ENCODE assay signal across 1 cellular context in genomic region chr12:3097836-3098235, GRCh38.
A peak's percentile ranks its signal among the peaks of the same experiment; 100 is the strongest.
TF ChIP-seq lines count a peak whose summit lies in the region.

No MANE protein-coding gene starts in this region.

TF ChIP-seq in HepG2, 621 proteins besides CTCF, POLR2A, EP300 and RAD21 (continued from another document and continues in another):
- TF ChIP-seq ZNF672 (CRISPR knock-in tag; IDR thresholded peaks at IDR 0.05): no peak
- no peak for TF ChIP-seq JDP2 (CRISPR knock-in tag; IDR thresholded peaks at IDR 0.05; ENCODE audit: borderline replicate concordance)
- no peak for TF ChIP-seq MAZ (IDR thresholded peaks at IDR 0.05; ENCODE audit: borderline replicate concordance, low read depth, low read length)
- peak; percentile 68; the same call in 1 of the 2 replicates for TF ChIP-seq MAZ (CRISPR knock-in tag; IDR thresholded peaks at IDR 0.05; ENCODE audit: low read depth)
- peak; percentile 85; the same call in 1 of the 2 replicates for TF ChIP-seq ZNF556 (CRISPR knock-in tag; IDR thresholded peaks at IDR 0.05; ENCODE audit: borderline replicate concordance)
- TF ChIP-seq FLYWCH1 (CRISPR knock-in tag; IDR thresholded peaks at IDR 0.05): no peak
- TF ChIP-seq ZNF382 (CRISPR knock-in tag; IDR thresholded peaks at IDR 0.05; ENCODE audit: borderline replicate concordance): no peak
- peak; percentile 85; the same call in 1 of the 2 replicates for TF ChIP-seq THAP7 (CRISPR knock-in tag; IDR thresholded peaks at IDR 0.05)
- TF ChIP-seq ZNF33A (CRISPR knock-in tag; IDR thresholded peaks at IDR 0.05; ENCODE audit: borderline replicate concordance): no peak
- TF ChIP-seq NBN (conservative IDR thresholded peaks at IDR 0.05): no peak
- TF ChIP-seq PRMT3 (CRISPR knock-in tag; IDR thresholded peaks at IDR 0.05; ENCODE audit: borderline replicate concordance, low read depth): no peak
- TF ChIP-seq USF2 (IDR thresholded peaks at IDR 0.05; ENCODE audit: low read depth, low read length): no peak
- TF ChIP-seq USF2 (CRISPR knock-in tag; IDR thresholded peaks at IDR 0.05; ENCODE audit: borderline replicate concordance): no peak; the same call in 1 of the 2 replicates
- no peak; the same call in 1 of the 2 replicates for TF ChIP-seq ZNF12 (CRISPR knock-in tag; IDR thresholded peaks at IDR 0.05)
- peak; percentile 87 for TF ChIP-seq HDAC1 (CRISPR knock-in tag; IDR thresholded peaks at IDR 0.05)
- no peak for TF ChIP-seq FOXP1 (IDR thresholded peaks at IDR 0.05)
- peak; percentile 18; the same call in 1 of the 2 replicates for TF ChIP-seq FOXP1 (CRISPR knock-in tag; IDR thresholded peaks at IDR 0.05)
- no peak for TF ChIP-seq PREB (CRISPR knock-in tag; IDR thresholded peaks at IDR 0.05)
- TF ChIP-seq GABPA (IDR thresholded peaks at IDR 0.05; ENCODE audit: low read depth, low read length): peak; percentile 42
- TF ChIP-seq GABPA (CRISPR knock-in tag; IDR thresholded peaks at IDR 0.05; ENCODE audit: low read depth): peak; percentile 74
- TF ChIP-seq ARNTL (CRISPR knock-in tag; IDR thresholded peaks at IDR 0.05): peak; percentile 80; the same call in 1 of the 2 replicates
- TF ChIP-seq TGIF2 (CRISPR knock-in tag; IDR thresholded peaks at IDR 0.05): peak; percentile 75
- peak; percentile 75; the same call in 1 of the 2 replicates for TF ChIP-seq ZMYM3 (CRISPR knock-in tag; IDR thresholded peaks at IDR 0.05)
- TF ChIP-seq MYC (CRISPR knock-in tag; IDR thresholded peaks at IDR 0.05; ENCODE audit: borderline replicate concordance): peak; percentile 85
- TF ChIP-seq PRDM10 (CRISPR knock-in tag; IDR thresholded peaks at IDR 0.05; ENCODE audit: low read depth): peak; percentile 53; the same call in 1 of the 2 replicates
- peak; percentile 53; the same call in 1 of the 2 replicates for TF ChIP-seq BORCS8-MEF2B (CRISPR knock-in tag; IDR thresholded peaks at IDR 0.05)
- no peak for TF ChIP-seq SNAPC5 (CRISPR knock-in tag; IDR thresholded peaks at IDR 0.05; ENCODE audit: borderline replicate concordance)
- TF ChIP-seq CCAR2 (optimal IDR thresholded peaks at IDR 0.05; ENCODE audit: low read depth, low read length): no peak
- TF ChIP-seq ZNF747 (CRISPR knock-in tag; IDR thresholded peaks at IDR 0.05; ENCODE audit: borderline replicate concordance): peak; percentile 81; the same call in 1 of the 2 replicates
- peak; percentile 83; the same call in 1 of the 2 replicates for TF ChIP-seq ARID4A (CRISPR knock-in tag; IDR thresholded peaks at IDR 0.05; ENCODE audit: borderline replicate concordance)
- no peak for TF ChIP-seq BCL3 (CRISPR knock-in tag; IDR thresholded peaks at IDR 0.05)
- no peak for TF ChIP-seq GMEB2 (CRISPR knock-in tag; IDR thresholded peaks at IDR 0.05; ENCODE audit: low read depth)
- TF ChIP-seq ZNF652 (CRISPR knock-in tag; IDR thresholded peaks at IDR 0.05; ENCODE audit: borderline replicate concordance, low read depth): no peak
- no peak for TF ChIP-seq PAF1 (CRISPR knock-in tag; IDR thresholded peaks at IDR 0.05)
- no peak for TF ChIP-seq ZNF792 (CRISPR knock-in tag; IDR thresholded peaks at IDR 0.05)
- no peak for TF ChIP-seq PRDM4 (CRISPR knock-in tag; IDR thresholded peaks at IDR 0.05; ENCODE audit: borderline replicate concordance)
- TF ChIP-seq SMAD1 (CRISPR knock-in tag; IDR thresholded peaks at IDR 0.05; ENCODE audit: borderline replicate concordance, low read depth): no peak
- TF ChIP-seq KDM5B (CRISPR knock-in tag; IDR thresholded peaks at IDR 0.05; ENCODE audit: borderline replicate concordance): peak; percentile 90
- TF ChIP-seq PTBP1 (IDR thresholded peaks at IDR 0.05; ENCODE audit: low read depth, low read length, poor library complexity, severe bottlenecking): no peak
- TF ChIP-seq ZBTB26 (CRISPR knock-in tag; IDR thresholded peaks at IDR 0.05; ENCODE audit: borderline replicate concordance): no peak
- TF ChIP-seq KAT7 (CRISPR knock-in tag; IDR thresholded peaks at IDR 0.05; ENCODE audit: borderline replicate concordance): no peak; the same call in 1 of the 2 replicates
- TF ChIP-seq HCFC1 (IDR thresholded peaks at IDR 0.05; ENCODE audit: low read depth, low read length): no peak
- peak; percentile 82 for TF ChIP-seq SAP130 (CRISPR knock-in tag; IDR thresholded peaks at IDR 0.05; ENCODE audit: low read depth)
- TF ChIP-seq ZNF577 (CRISPR knock-in tag; IDR thresholded peaks at IDR 0.05; ENCODE audit: borderline replicate concordance, low read depth): no peak
- TF ChIP-seq NR2C2 (CRISPR knock-in tag; IDR thresholded peaks at IDR 0.05; ENCODE audit: borderline replicate concordance): peak; percentile 93
